In genomic region chr1:15847100-15847892, GRCh38 we compare ENCODE assay signal across 1 cellular context.
TF ChIP-seq lines count a peak whose summit lies in the region.

TSS of gene SPEN (plus strand) at chr1:15847707. CDS start at chr1:15848068, 361 bp downstream.

TF ChIP-seq in HepG2, 621 proteins besides CTCF, POLR2A, EP300 and RAD21 (continued from another document and continues in another):
- TF ChIP-seq PATZ1 (CRISPR knock-in tag; IDR thresholded peaks at IDR 0.05) (peak; percentile 23; the same call in 1 of the 2 replicates), SKIL (CRISPR knock-in tag; IDR thresholded peaks at IDR 0.05; ENCODE audit: borderline replicate concordance) (peak; percentile 34; the same call in 1 of the 2 replicates), ZNF567 (CRISPR knock-in tag; IDR thresholded peaks at IDR 0.05; ENCODE audit: borderline replicate concordance) (0 out of 2 replicates have a peak, but pooled peaks have one; percentile 24), ZNF770 (CRISPR knock-in tag; IDR thresholded peaks at IDR 0.05) (peak; percentile 9; the same call in 1 of the 2 replicates), ZNF468 (CRISPR knock-in tag; IDR thresholded peaks at IDR 0.05) (no peak), TAF1 (CRISPR knock-in tag; IDR thresholded peaks at IDR 0.05) (peak; percentile 57; the same call in 1 of the 2 replicates), ZNF609 (CRISPR knock-in tag; IDR thresholded peaks at IDR 0.05; ENCODE audit: borderline replicate concordance) (peak; percentile 12; the same call in 1 of the 2 replicates), SPEN (CRISPR knock-in tag; IDR thresholded peaks at IDR 0.05; ENCODE audit: low read depth) (peak; percentile 89; the same call in 1 of the 2 replicates), FOSL1 (CRISPR knock-in tag; IDR thresholded peaks at IDR 0.05; ENCODE audit: borderline replicate concordance) (no peak), ZNF292 (CRISPR knock-in tag; IDR thresholded peaks at IDR 0.05; ENCODE audit: borderline replicate concordance, low read depth) (0 out of 2 replicates have a peak, but pooled peaks have one; percentile 50), E2F5 (CRISPR knock-in tag; conservative IDR thresholded peaks at IDR 0.05) (peak; percentile 76; the same call in 1 of the 2 replicates), ZNF431 (CRISPR knock-in tag; IDR thresholded peaks at IDR 0.05; ENCODE audit: borderline replicate concordance, low read depth) (no peak), NCOA2 (CRISPR knock-in tag; IDR thresholded peaks at IDR 0.05) (peak; percentile 18; the same call in 1 of the 2 replicates), ZNF841 (CRISPR knock-in tag; IDR thresholded peaks at IDR 0.05; ENCODE audit: borderline replicate concordance) (no peak), NRL (CRISPR knock-in tag; IDR thresholded peaks at IDR 0.05; ENCODE audit: borderline replicate concordance) (peak; percentile 43; the same call in 1 of the 2 replicates), ZSCAN31 (CRISPR knock-in tag; IDR thresholded peaks at IDR 0.05; ENCODE audit: low read depth) (peak; percentile 71), FOXC1 (CRISPR knock-in tag; IDR thresholded peaks at IDR 0.05; ENCODE audit: borderline replicate concordance) (0 out of 2 replicates have a peak, but pooled peaks have one; percentile 64), FOXA3 (CRISPR knock-in tag; IDR thresholded peaks at IDR 0.05) (peak; percentile 38; the same call in 1 of the 2 replicates), RELA (CRISPR knock-in tag; IDR thresholded peaks at IDR 0.05) (no peak), SALL1 (CRISPR knock-in tag; IDR thresholded peaks at IDR 0.05) (peak; percentile 55), ELF3 (CRISPR knock-in tag; IDR thresholded peaks at IDR 0.05) (0 out of 2 replicates have a peak, but pooled peaks have one; percentile 25), KDM5A (IDR thresholded peaks at IDR 0.05; ENCODE audit: borderline replicate concordance, low read length) (peak; percentile 64; the same call in 1 of the 2 replicates), HNRNPLL (IDR thresholded peaks at IDR 0.05; ENCODE audit: low read depth, low read length, poor library complexity, severe bottlenecking) (peak; percentile 81), KLF6 (CRISPR knock-in tag; IDR thresholded peaks at IDR 0.05) (no peak), MXD1 (CRISPR knock-in tag; IDR thresholded peaks at IDR 0.05) (peak; percentile 54), ZNF674 (CRISPR knock-in tag; IDR thresholded peaks at IDR 0.05; ENCODE audit: low read depth) (0 out of 2 replicates have a peak, but pooled peaks have one; percentile 40), ZNF235 (CRISPR knock-in tag; IDR thresholded peaks at IDR 0.05; ENCODE audit: borderline replicate concordance) (peak; percentile 34; the same call in 1 of the 2 replicates), TGIF2 (CRISPR knock-in tag; IDR thresholded peaks at IDR 0.05) (0 out of 2 replicates have a peak, but pooled peaks have one; percentile 31), ZNF652 (CRISPR knock-in tag; IDR thresholded peaks at IDR 0.05; ENCODE audit: borderline replicate concordance, low read depth) (no peak), NBN (conservative IDR thresholded peaks at IDR 0.05) (no peak), HOXA3 (CRISPR knock-in tag; IDR thresholded peaks at IDR 0.05) (peak; percentile 76), TARDBP (CRISPR knock-in tag; IDR thresholded peaks at IDR 0.05) (peak; percentile 37; the same call in 1 of the 2 replicates)
- TF ChIP-seq, protein P1, sequence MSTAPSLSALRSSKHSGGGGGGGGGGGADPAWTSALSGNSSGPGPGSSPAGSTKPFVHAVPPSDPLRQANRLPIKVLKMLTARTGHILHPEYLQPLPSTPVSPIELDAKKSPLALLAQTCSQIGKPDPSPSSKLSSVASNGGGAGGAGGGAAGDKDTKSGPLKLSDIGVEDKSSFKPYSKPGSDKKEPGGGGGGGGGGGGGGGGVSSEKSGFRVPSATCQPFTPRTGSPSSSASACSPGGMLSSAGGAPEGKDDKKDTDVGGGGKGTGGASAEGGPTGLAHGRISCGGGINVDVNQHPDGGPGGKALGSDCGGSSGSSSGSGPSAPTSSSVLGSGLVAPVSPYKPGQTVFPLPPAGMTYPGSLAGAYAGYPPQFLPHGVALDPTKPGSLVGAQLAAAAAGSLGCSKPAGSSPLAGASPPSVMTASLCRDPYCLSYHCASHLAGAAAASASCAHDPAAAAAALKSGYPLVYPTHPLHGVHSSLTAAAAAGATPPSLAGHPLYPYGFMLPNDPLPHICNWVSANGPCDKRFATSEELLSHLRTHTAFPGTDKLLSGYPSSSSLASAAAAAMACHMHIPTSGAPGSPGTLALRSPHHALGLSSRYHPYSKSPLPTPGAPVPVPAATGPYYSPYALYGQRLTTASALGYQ (CRISPR knock-in tag; IDR thresholded peaks at IDR 0.05): no peak
- TF ChIP-seq, protein P2, sequence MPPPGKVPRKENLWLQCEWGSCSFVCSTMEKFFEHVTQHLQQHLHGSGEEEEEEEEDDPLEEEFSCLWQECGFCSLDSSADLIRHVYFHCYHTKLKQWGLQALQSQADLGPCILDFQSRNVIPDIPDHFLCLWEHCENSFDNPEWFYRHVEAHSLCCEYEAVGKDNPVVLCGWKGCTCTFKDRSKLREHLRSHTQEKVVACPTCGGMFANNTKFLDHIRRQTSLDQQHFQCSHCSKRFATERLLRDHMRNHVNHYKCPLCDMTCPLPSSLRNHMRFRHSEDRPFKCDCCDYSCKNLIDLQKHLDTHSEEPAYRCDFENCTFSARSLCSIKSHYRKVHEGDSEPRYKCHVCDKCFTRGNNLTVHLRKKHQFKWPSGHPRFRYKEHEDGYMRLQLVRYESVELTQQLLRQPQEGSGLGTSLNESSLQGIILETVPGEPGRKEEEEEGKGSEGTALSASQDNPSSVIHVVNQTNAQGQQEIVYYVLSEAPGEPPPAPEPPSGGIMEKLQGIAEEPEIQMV (CRISPR knock-in tag; IDR thresholded peaks at IDR 0.05; ENCODE audit: low read depth): peak; percentile 86; the same call in 1 of the 2 replicates
- TF ChIP-seq, protein P3, sequence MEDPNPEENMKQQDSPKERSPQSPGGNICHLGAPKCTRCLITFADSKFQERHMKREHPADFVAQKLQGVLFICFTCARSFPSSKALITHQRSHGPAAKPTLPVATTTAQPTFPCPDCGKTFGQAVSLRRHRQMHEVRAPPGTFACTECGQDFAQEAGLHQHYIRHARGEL (CRISPR knock-in tag; IDR thresholded peaks at IDR 0.05): no peak
- TF ChIP-seq, protein P4, sequence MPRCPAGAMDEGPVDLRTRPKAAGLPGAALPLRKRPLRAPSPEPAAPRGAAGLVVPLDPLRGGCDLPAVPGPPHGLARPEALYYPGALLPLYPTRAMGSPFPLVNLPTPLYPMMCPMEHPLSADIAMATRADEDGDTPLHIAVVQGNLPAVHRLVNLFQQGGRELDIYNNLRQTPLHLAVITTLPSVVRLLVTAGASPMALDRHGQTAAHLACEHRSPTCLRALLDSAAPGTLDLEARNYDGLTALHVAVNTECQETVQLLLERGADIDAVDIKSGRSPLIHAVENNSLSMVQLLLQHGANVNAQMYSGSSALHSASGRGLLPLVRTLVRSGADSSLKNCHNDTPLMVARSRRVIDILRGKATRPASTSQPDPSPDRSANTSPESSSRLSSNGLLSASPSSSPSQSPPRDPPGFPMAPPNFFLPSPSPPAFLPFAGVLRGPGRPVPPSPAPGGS (CRISPR knock-in tag; IDR thresholded peaks at IDR 0.05): peak; percentile 86
